ENCODE assay signal across 8 cellular contexts in the genomic region with DNA sequence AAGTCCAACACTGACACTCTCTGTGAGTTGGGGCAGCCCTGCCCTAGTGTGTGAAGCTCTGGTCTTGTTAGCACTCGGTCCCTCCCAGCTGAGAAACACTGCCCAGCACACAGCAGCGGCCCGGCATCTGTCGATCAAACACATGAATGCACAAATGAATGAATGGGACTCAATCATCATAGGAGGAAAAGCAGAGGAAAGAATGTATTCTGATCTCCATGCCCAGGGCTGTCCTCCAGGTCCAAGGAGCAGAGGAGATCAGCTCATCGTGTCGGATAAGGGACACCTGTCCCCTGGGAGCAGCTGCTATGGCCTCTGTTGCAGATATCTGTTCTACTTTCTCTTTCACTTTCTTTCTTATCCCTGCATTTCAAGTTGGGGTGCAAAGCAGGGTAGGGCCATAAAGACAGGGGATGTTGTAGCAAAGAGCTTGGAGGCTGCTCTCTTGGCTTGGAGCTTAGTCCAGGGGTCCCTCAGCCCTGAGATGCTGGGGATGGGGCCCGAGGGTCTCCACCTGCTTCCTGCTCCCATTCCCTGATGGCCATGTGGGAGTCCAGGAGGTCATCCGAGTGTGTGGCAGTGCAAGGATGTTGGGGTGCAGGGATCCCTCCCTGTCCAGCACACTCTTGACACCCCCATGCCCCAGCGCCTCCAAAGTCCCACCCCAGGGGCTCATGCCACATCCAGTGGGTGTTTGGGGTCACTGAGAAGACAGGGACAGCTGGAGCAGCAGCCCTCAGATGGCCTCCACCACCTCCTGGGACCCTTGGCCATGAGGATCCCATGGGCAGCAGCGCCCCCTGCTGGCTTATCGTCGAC.
A peak's percentile ranks its signal among the peaks of the same experiment; 100 is the strongest.
DNase-seq lines count a peak whose midpoint lies in the region; ATAC-seq and TF ChIP-seq lines count a peak whose summit lies in the region.

No MANE protein-coding gene starts in this region.

- no peak for ATAC-seq in CD4-positive, alpha-beta T cell (ENCODE audit: poor library complexity)
- no peak for ATAC-seq in GM19351 (IDR thresholded peaks at IDR 0.05; ENCODE audit: unreplicated experiment)
- ATAC-seq in omental fat pad (ENCODE audit: low FRiP score), result no peak

- POLR2A ChIA-PET in CD4-positive, alpha-beta T cell (lab: Charles Lee), result interaction anchor here (2.0 kb wide), 1 partner anchor 166 kb away, joined by 8 read pairs; no protein-coding TSS in a partner anchor

- H3K27ac ChIP-seq in CD4-positive, alpha-beta T cell (ENCODE audit: low read depth, low read length), result no peak overlapping the region
- H3K27ac ChIP-seq in hepatocyte, result no peak overlapping the region

- H3K36me3 ChIP-seq in hepatocyte (replicated peaks; ENCODE audit: insufficient read depth, low read depth), result no peaks in the 10 kb centered on the region

- H3K27me3 Mint-ChIP-seq in CD4-positive, alpha-beta T cell, result peaks cover 22% of the 10 kb centered on the region

- intact Hi-C loops in CD4-positive, alpha-beta T cell (cut with DNase I, micrococcal nuclease), result loop anchor here (1.0 kb wide), 1 partner anchor 166 kb away; no protein-coding TSS in a partner anchor

- CTCF ChIA-PET in CD4-positive, alpha-beta T cell (lab: Charles Lee), result interaction anchor here (0.6 to 5.8 kb wide), 4 partner anchors 166 to 1261 kb away, joined by 3 to 53 read pairs (median 10); no protein-coding TSS in a partner anchor

- peak; percentile 78 for TF ChIP-seq CTCF in CD4-positive, alpha-beta T cell (IDR thresholded peaks at IDR 0.05)
- TF ChIP-seq CTCF in hepatocyte (IDR thresholded peaks at IDR 0.05; ENCODE audit: poor library complexity), result peak; percentile 54
- TF ChIP-seq CTCF in omental fat pad (IDR thresholded peaks at IDR 0.05), result no peak

- no peaks in the 10 kb centered on the region for H3K27me3 ChIP-seq in CD4-positive, alpha-beta T cell (ENCODE audit: control insufficient read depth, insufficient read depth, low read length)
- no peaks in the 10 kb centered on the region for H3K27me3 ChIP-seq in hepatocyte

- H3K79me2 ChIP-seq in hepatocyte, result no peaks in the 10 kb centered on the region

- H2AFZ ChIP-seq in hepatocyte, result no peak overlapping the region

- 84% methylated on average over 9 of the region's 12 CpGs for WGBS in hepatocyte (ENCODE audit: low lambda C conversion rate, missing lambda C conversion rate)

- H3K4me1 Mint-ChIP-seq in CD4-positive, alpha-beta T cell (ENCODE audit: low read depth), result peaks cover 12% of the 10 kb centered on the region

- H3K9me2 ChIP-seq in hepatocyte (replicated peaks; ENCODE audit: insufficient read depth), result no peaks in the 10 kb centered on the region

- H3K4me2 ChIP-seq in hepatocyte, result no peak overlapping the region

- H3K9me3 ChIP-seq in CD4-positive, alpha-beta T cell (ENCODE audit: control insufficient read depth, low read length), result no peaks in the 10 kb centered on the region
- no peaks in the 10 kb centered on the region for H3K9me3 ChIP-seq in hepatocyte (ENCODE audit: low read depth)

- DNase-seq in CD4-positive, alpha-beta T cell, result peak in 9 of 10 experiments; percentile 18 to 57 (median 22)
- DNase-seq in LHCN-M2 (ENCODE audit: low read depth) (peak; percentile 5), activated T-cell treated with anti-CD3 and anti-CD28 coated beads for 48 hours (ENCODE audit: low read depth) (peak; percentile 32), hepatocyte (ENCODE audit: low spot score) (no peak), omental fat pad (ENCODE audit: low spot score) (no peak), HPDE6-E6E7 (ENCODE audit: extremely low spot score) (no peak)
- DNase-seq in stimulated activated CD8-positive, alpha-beta memory T cell treated with anti-CD3 and anti-CD28 coated beads, Interleukin-15, amount 100 ng/mL, for 24 hours (ENCODE audit: low read depth), result peak; percentile 26

- H3K4me1 ChIP-seq in hepatocyte (ENCODE audit: insufficient read depth), result peaks cover 18% of the 10 kb centered on the region

- H4K20me1 ChIP-seq in hepatocyte (ENCODE audit: insufficient read depth, poor library complexity, severe bottlenecking), result no peaks in the 10 kb centered on the region

- H3K27ac Mint-ChIP-seq in CD4-positive, alpha-beta T cell, result no peak overlapping the region

- no peaks in the 10 kb centered on the region for H3K9me3 Mint-ChIP-seq in CD4-positive, alpha-beta T cell

- no peak overlapping the region for H3K4me3 ChIP-seq in hepatocyte

- no peak overlapping the region for H3K4me3 Mint-ChIP-seq in CD4-positive, alpha-beta T cell

- no peaks in the 10 kb centered on the region for H3K36me3 Mint-ChIP-seq in CD4-positive, alpha-beta T cell (ENCODE audit: low read depth)

Comparison
In these comparisons a context has a peak if more than half of its experiments do, and no peak if none do; other contexts are left out.
1. DNase-seq: peak in CD4-positive, alpha-beta T cell (9 of 10), LHCN-M2 (single experiment), activated T-cell treated with anti-CD3 and anti-CD28 coated beads for 48 hours (single experiment) and stimulated activated CD8-positive, alpha-beta memory T cell treated with anti-CD3 and anti-CD28 coated beads, Interleukin-15, amount 100 ng/mL, for 24 hours (single experiment); none in hepatocyte (single experiment), omental fat pad (single experiment) and HPDE6-E6E7 (single experiment).
2. CTCF ChIP-seq: peak in CD4-positive, alpha-beta T cell (single experiment) and hepatocyte (single experiment); none in omental fat pad (0 of 3).